10 cellular contexts compared by ENCODE assay signal in the genomic region with DNA sequence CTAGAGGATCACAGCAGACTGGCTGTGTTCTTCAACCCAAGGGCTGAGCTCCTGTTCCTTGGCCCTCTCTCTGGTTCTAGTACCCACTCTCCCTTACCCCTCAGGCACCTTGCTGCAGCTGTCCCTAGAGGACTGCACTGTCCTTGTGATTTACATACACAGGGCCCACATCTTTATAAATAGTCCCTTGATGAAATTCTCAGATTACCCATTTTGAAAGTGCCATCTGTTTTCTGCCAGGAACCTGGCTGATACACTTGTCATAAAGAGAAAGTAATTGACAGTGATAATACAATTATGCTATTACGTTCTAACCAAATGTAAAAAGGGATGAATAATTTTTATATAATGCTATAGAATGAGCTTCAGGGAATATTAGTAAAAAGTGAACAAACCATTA. TPM values are rescaled to one million over a fixed set of nuclear protein-coding genes. Genes with fewer than 3 reads are reported as not detected.
DNase-seq lines count a peak whose midpoint lies in the region; ATAC-seq and TF ChIP-seq lines count a peak whose summit lies in the region.
"Had no signal": no experiment of that assay in that cellular context is flagged by ENCODE, and none has a peak within 500 bp of the region (broad histone marks: within the 10 kb centered on the region; RNA-seq: fewer than 3 reads in every experiment).

No MANE protein-coding gene starts in this region.

- TF ChIP-seq CTCF in omental fat pad (IDR thresholded peaks at IDR 0.05) = no peak

- DNase-seq in germinal center (ENCODE audit: low spot score) (peak; percentile 64), foreskin melanocyte (no peak), OCI-M1 (lab: John Stamatoyannopoulos, UW) (no peak), omental fat pad (ENCODE audit: low spot score) (no peak), left cardiac atrium (no peak)
- DNase-seq: activated naive CD4-positive, alpha-beta T cell treated with anti-CD3 and anti-CD28 coated beads for 36 hours; T-helper 1 cell had no signal

- intact Hi-C loops in left cardiac atrium (cut with DNase I) = no loop called here

- ATAC-seq in GM18508 (IDR thresholded peaks at IDR 0.05; ENCODE audit: insufficient read depth, unreplicated experiment) = peak; percentile 89
- peak; percentile 93 for ATAC-seq in GM21619 (IDR thresholded peaks at IDR 0.05; ENCODE audit: unreplicated experiment)
- peak; percentile 77 for ATAC-seq in HG03457 (IDR thresholded peaks at IDR 0.05; ENCODE audit: unreplicated experiment)
- ATAC-seq in omental fat pad (ENCODE audit: low FRiP score) = no peak
- ATAC-seq in left cardiac atrium = no peak

RNA-seq across cellular contexts. Expression of gene SPARC, which starts 16.5 kb away (rescaled TPM):
- total RNA-seq in omental fat pad (1,000 to 10,000 TPM in 1 of 4 donors, 100 to 1,000 TPM in 3; 579 to 1,303 (median 656) TPM), left cardiac atrium (1,000 to 10,000 TPM in 1 of 2 donors, 100 to 1,000 TPM in 1; 807 to 1,125 TPM)

RNA-seq across cellular contexts. Expression of gene ATOX1, which starts 55.2 kb away (rescaled TPM):
- total RNA-seq in omental fat pad = 100 to 1,000 TPM in 2 of 4 donors, 10 to 100 TPM in 2; 81.5 to 162 (median 109) TPM
- total RNA-seq in left cardiac atrium = 10 to 100 TPM; 65.6 to 71.9 TPM

Comparison
In these comparisons a context has a peak if more than half of its experiments do, and no peak if none do; other contexts are left out.
1. ATAC-seq: peak in GM18508 (single experiment), GM21619 (single experiment) and HG03457 (single experiment); none in omental fat pad (single experiment) and left cardiac atrium (0 of 2).